ENCODE assay signal across 9 cellular contexts in the genomic region with DNA sequence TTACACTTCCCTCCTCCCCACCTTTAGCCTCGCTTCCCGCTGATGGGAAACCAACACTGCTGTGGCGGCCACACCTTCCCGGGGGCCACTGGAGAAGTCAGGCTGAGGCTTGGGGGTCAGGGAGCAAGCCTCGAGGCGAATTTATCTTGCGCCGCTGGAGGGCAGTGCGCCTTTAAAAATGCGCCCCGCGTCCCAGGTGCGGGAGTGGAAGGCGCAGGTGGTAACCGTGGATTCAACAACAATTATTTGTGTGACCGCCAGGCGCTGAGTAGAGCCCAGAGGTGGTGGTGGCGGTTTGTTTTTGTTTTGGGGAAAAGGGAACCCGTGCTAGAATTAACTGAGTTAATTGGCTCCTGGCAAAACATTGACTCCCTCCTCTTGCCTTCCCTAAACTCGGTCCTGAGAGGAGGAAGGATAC. TPM values are rescaled to one million over a fixed set of nuclear protein-coding genes. Genes with fewer than 3 reads are reported as not detected.
DNase-seq lines count a peak whose midpoint lies in the region; ATAC-seq, FAIRE-seq and TF ChIP-seq lines count a peak whose summit lies in the region.
"Had no signal": no experiment of that assay in that cellular context is flagged by ENCODE, and none has a peak within 500 bp of the region (broad histone marks: within the 10 kb centered on the region; RNA-seq: fewer than 3 reads in every experiment).

No MANE protein-coding gene starts in this region.

- no peaks in the 10 kb centered on the region for H3K9me3 ChIP-seq in DND-41 (ENCODE audit: insufficient read depth, low read length, severe bottlenecking)
- H3K9me3 ChIP-seq in RWPE2 (ENCODE audit: severe bottlenecking): no peaks in the 10 kb centered on the region
- no peaks in the 10 kb centered on the region for H3K9me3 ChIP-seq in right atrium auricular region
- H3K9me3 ChIP-seq in small intestine (ENCODE audit: control insufficient read depth, low read depth): no peaks in the 10 kb centered on the region

- no peak overlapping the region for H3K9ac ChIP-seq in DND-41 (ENCODE audit: low read depth, low read length)

- TF ChIP-seq CTCF in DND-41 (IDR thresholded peaks at IDR 0.05; ENCODE audit: borderline replicate concordance, extremely low read depth, low read length, poor library complexity, severe bottlenecking) (peak; percentile 61), RWPE2 (IDR thresholded peaks at IDR 0.05; ENCODE audit: poor library complexity, severe bottlenecking) (peak; percentile 77), right atrium auricular region (IDR thresholded peaks at IDR 0.05) (peak; percentile 25 to 71)

- H3K27ac ChIP-seq in DND-41 (ENCODE audit: low read length): no peak overlapping the region
- H3K27ac ChIP-seq in RWPE2 (ENCODE audit: poor library complexity, severe bottlenecking): no peak overlapping the region
- H3K27ac ChIP-seq in right atrium auricular region: peak overlapping the region in 1 of 2 donors; percentile 23
- H3K27ac ChIP-seq in small intestine (ENCODE audit: low read depth in 1 of 2, low read length in 1 of 2): no peak overlapping the region

- no peak for FAIRE-seq in small intestine (lab: Jason Lieb, UNC)

- H3K36me3 ChIP-seq in DND-41 (ENCODE audit: insufficient read depth, low read length) (no peaks in the 10 kb centered on the region; the same call in 1 of the 2 replicates), RWPE2 (ENCODE audit: low read depth) (no peaks in the 10 kb centered on the region), right atrium auricular region (no peaks in the 10 kb centered on the region), small intestine (ENCODE audit: control insufficient read depth in 2 of 2, insufficient read depth in 2 of 2, low read length in 2 of 2) (no peaks in the 10 kb centered on the region)

- WGBS in small intestine, 3 donors: 0 to 1% (median 1%) methylated on average over 20 of the region's 20 CpGs

- H3K27me3 ChIP-seq in DND-41 (ENCODE audit: insufficient read depth, low read length, poor library complexity) (peaks cover 35% of the 10 kb centered on the region), RWPE2 (ENCODE audit: insufficient read depth, poor library complexity, severe bottlenecking) (peaks cover 38% of the 10 kb centered on the region), right atrium auricular region (peaks cover 0 to 8% of the 10 kb centered on the region in 2 donors), small intestine (ENCODE audit: control insufficient read depth in 2 of 2, insufficient read depth in 2 of 2, low read length in 2 of 2) (peaks cover 0 to 16% of the 10 kb centered on the region in 2 donors)

- 0 out of 2 replicates have a peak overlapping the region, but pooled peaks have one; percentile 13 for H3K4me2 ChIP-seq in DND-41 (ENCODE audit: insufficient read depth, low read length)

- peaks cover 5% of the 10 kb centered on the region for H3K79me2 ChIP-seq in DND-41 (ENCODE audit: insufficient read depth, low read length)

- no peaks in the 10 kb centered on the region; the same call in 1 of the 2 replicates for H4K20me1 ChIP-seq in DND-41 (ENCODE audit: insufficient read depth, low read length)

- ATAC-seq in DND-41 (ENCODE audit: insufficient read depth, low read depth) (peak; percentile 55), RWPE2 (ENCODE audit: low read depth) (peak; percentile 69), GM21723 (IDR thresholded peaks at IDR 0.05; ENCODE audit: unreplicated experiment) (no peak)

- H3K4me3 ChIP-seq in DND-41 (ENCODE audit: low read depth in 1 of 2, low read length in 2 of 2): no peak overlapping the region
- no peak overlapping the region for H3K4me3 ChIP-seq in RWPE2 (ENCODE audit: severe bottlenecking)
- H3K4me3 ChIP-seq in right atrium auricular region: peak overlapping the region; percentile 51 to 57
- peak overlapping the region in 1 of 2 donors; percentile 28 for H3K4me3 ChIP-seq in small intestine (ENCODE audit: low read depth in 1 of 2, low read length in 2 of 2)

- peak; percentile 60 for DNase-seq in DND-41
- peak; percentile 81 for DNase-seq in HuH-7.5 (ENCODE audit: low spot score)
- DNase-seq in RWPE2 (ENCODE audit: low spot score): no peak
- peak; percentile 75 for DNase-seq in activated naive CD4-positive, alpha-beta T cell treated with anti-CD3 and anti-CD28 coated beads, Interleukin-2, amount 50 U/mL, for 16 hours
- DNase-seq in right atrium auricular region (ENCODE audit: low spot score): no peak
- peak; percentile 60 for DNase-seq in small intestine
- DNase-seq in COLO829 (ENCODE audit: low spot score): no peak

- H3K4me1 ChIP-seq in DND-41 (ENCODE audit: insufficient read depth, low read length) (peaks cover 17% of the 10 kb centered on the region), RWPE2 (ENCODE audit: insufficient read depth, poor library complexity, severe bottlenecking) (peaks cover 3% of the 10 kb centered on the region), right atrium auricular region (peaks cover 0 to 44% of the 10 kb centered on the region in 2 donors), small intestine (ENCODE audit: control insufficient read depth in 2 of 2, insufficient read depth in 1 of 2, low read depth in 1 of 2, low read length in 1 of 2) (peaks cover 0 to 3% of the 10 kb centered on the region in 2 donors)

- H2AFZ ChIP-seq in DND-41 (ENCODE audit: low read depth, low read length): no peak overlapping the region

RNA-seq across cellular contexts. Expression of a gene that starts 1.1 kb away (rescaled TPM):
- total RNA-seq in right atrium auricular region: 1 to 10 TPM; 3.3 to 8.6 TPM
- not detected for polyA plus RNA-seq in small intestine
- total RNA-seq: activated CD8-positive, alpha-beta memory T cell treated with anti-CD3 and anti-CD28 coated beads for 36 hours had no signal

RNA-seq across cellular contexts. Expression of a gene that starts 4.5 kb away (rescaled TPM):
- total RNA-seq in right atrium auricular region: 10 to 100 TPM; 14.9 to 17.3 TPM
- 10 to 100 TPM in 2 of 3 donors, 1 to 10 TPM in 1; 8.4 to 15.0 (median 10.3) TPM for polyA plus RNA-seq in small intestine

RNA-seq across cellular contexts. Expression of a gene that starts 56.3 kb away (rescaled TPM):
- total RNA-seq in right atrium auricular region: 10 to 100 TPM; 32.3 to 33.9 TPM
- polyA plus RNA-seq in small intestine: 10 to 100 TPM; 16.1 to 19.1 (median 16.5) TPM

Comparison
In these comparisons a context has a peak if more than half of its experiments do, and no peak if none do; other contexts are left out.
1. DNase-seq: peak in DND-41 (single experiment), HuH-7.5 (single experiment), activated naive CD4-positive, alpha-beta T cell treated with anti-CD3 and anti-CD28 coated beads, Interleukin-2, amount 50 U/mL, for 16 hours (single experiment) and small intestine (single experiment); none in RWPE2 (single experiment), right atrium auricular region (single experiment) and COLO829 (single experiment).
2. H3K4me3 ChIP-seq: peak in right atrium auricular region (2 of 2); none in DND-41 (0 of 2) and RWPE2 (single experiment).
3. Peak in every context shown above with its lines, with median percentiles within 50 percentile points of each other: CTCF ChIP-seq.